In genomic region chr16:13848795-13849194, GRCh38 we compare ENCODE assay signal across 23 cellular contexts.
"Had no signal": no experiment of that assay in that cellular context is flagged by ENCODE, and none has a peak within 500 bp of the region (broad histone marks: within the 10 kb centered on the region; RNA-seq: fewer than 3 reads in every experiment).

No MANE protein-coding gene starts in this region.

- H3K4me2 ChIP-seq: KMS-11, SK-N-SH had no signal

- H3K9ac ChIP-seq: KMS-11, SK-N-SH had no signal

- H3K4me3 Mint-ChIP-seq: IgD-negative memory B cell had no signal

- H3K9me3 ChIP-seq: SK-N-SH had no signal

- H3K4me1 Mint-ChIP-seq: IgD-negative memory B cell had no signal

- H3K4me3 ChIP-seq: K562 had no signal

- ATAC-seq: K562, Panc1, PC-3 had no signal

- DNase-seq: Kasumi-1, MM.1S, NCI-H1092 treated with DMSO at 0.1 percent for 48 hours, NCI-H1436, NCI-H187, NCI-H2029, NCI-H2081 treated with DMSO at 0.1 percent for 48 hours, NCI-H2171, NCI-H226, NCI-H446, NCI-H510A, NCI-H524 treated with DMSO at 0.1 percent for 48 hours, NCI-H69, NCI-H774, PC-3, SHP77, SK-N-SH had no signal

- H3K27ac Mint-ChIP-seq: IgD-negative memory B cell had no signal

- H3K9me2 ChIP-seq: SK-N-SH had no signal

- H3K27ac ChIP-seq: HL-60, KMS-11, RWPE1 had no signal
